In genomic region chr5:29460946-29461538, GRCh38 we compare ENCODE assay signal across 20 cellular contexts.
"Had no signal": no experiment of that assay in that cellular context is flagged by ENCODE, and none has a peak within 500 bp of the region (broad histone marks: within the 10 kb centered on the region; RNA-seq: fewer than 3 reads in every experiment).

No MANE protein-coding gene starts in this region.

- DNase-seq: Kasumi-1, MM.1S, NCI-H1092 treated with DMSO at 0.1 percent for 48 hours, NCI-H1436, NCI-H187, NCI-H2029, NCI-H2171 treated with DMSO at 0.1 percent for 48 hours, NCI-H345, NCI-H524 treated with DMSO at 0.1 percent for 48 hours, NCI-H69, NCI-H774, PC-3, SHP77 had no signal

- H3K4me3 Mint-ChIP-seq: IgD-negative memory B cell had no signal

- H3K4me3 ChIP-seq: K562 had no signal

- ATAC-seq: K562, Panc1, PC-3, SK-N-SH treated with all-trans-retinoic acid at 6 μM for 48 hours had no signal

- H3K4me1 Mint-ChIP-seq: IgD-negative memory B cell had no signal

- H3K36me3 Mint-ChIP-seq: IgD-negative memory B cell had no signal

- H3K27ac Mint-ChIP-seq: IgD-negative memory B cell had no signal

- H3K4me2 ChIP-seq: KMS-11 had no signal

- H3K9me3 Mint-ChIP-seq: IgD-negative memory B cell had no signal

- H3K27ac ChIP-seq: HL-60, KMS-11, RWPE1 had no signal

- H3K9ac ChIP-seq: KMS-11 had no signal

- H3K27me3 Mint-ChIP-seq: IgD-negative memory B cell had no signal
